8 cellular contexts compared by ENCODE assay signal in genomic region chr12:55188974-55189556, GRCh38. TPM values are rescaled to one million over a fixed set of nuclear protein-coding genes. Genes with fewer than 3 reads are reported as not detected.
DNase-seq lines count a peak whose midpoint lies in the region; ATAC-seq, FAIRE-seq and TF ChIP-seq lines count a peak whose summit lies in the region.

No MANE protein-coding gene starts in this region.

- FAIRE-seq in H54 (lab: Jason Lieb, UNC): peak; percentile 41
- peak; percentile 75 for FAIRE-seq in GM12878 (lab: Jason Lieb, UNC)

- H3K36me3 ChIP-seq in GM12878 (ENCODE audit: control insufficient read depth in 2 of 2, insufficient read depth in 2 of 2, low read length in 1 of 2): no peaks in the 10 kb centered on the region

- peak; percentile 5 to 6 for DNase-seq in stimulated activated CD4-positive, alpha-beta T cell treated with anti-CD3 and anti-CD28 coated beads, Interleukin-12 subunit alpha, Interleukin-12 subunit beta, amount 100 ng/mL, for 24 hours (ENCODE audit: low read depth in 2 of 2)
- no peak for DNase-seq in stimulated activated CD4-positive, alpha-beta T cell treated with anti-CD3 and anti-CD28 coated beads, Interleukin-4, amount 100 ng/mL, for 4 hours
- DNase-seq in H54 (ENCODE audit: insufficient read length, low spot score) (no peak), OCI-M2 (lab: John Stamatoyannopoulos, UW; ENCODE audit: unreplicated experiment) (peak; percentile 18), GM12878 (ENCODE audit: low read depth, low spot score) (peak; percentile 53), iPS-NIHi7 (ENCODE audit: extremely low spot score) (peak; percentile 53)
- DNase-seq in stimulated activated CD4-positive, alpha-beta T cell treated with anti-CD3 and anti-CD28 coated beads, Interleukin-2, amount 100 ng/mL, for 48 hours: peak; percentile 41 to 63

- CTCF ChIA-PET in GM12878 (lab: Yijun Ruan, JAX): interaction anchor here (0.6 to 4.7 kb wide), 10 partner anchors 10 to 606 kb away, joined by 3 to 60 read pairs (median 6); no protein-coding TSS in a partner anchor

- WGBS in GM12878 (ENCODE audit: insufficient coverage, insufficient replicate concordance, low lambda C conversion rate, missing lambda C conversion rate): under 1% methylated on average over 4 of the region's 4 CpGs

- H3K4me3 ChIP-seq in GM12878: no peak overlapping the region

- BruUV-seq in GM12878 (replicated peaks; lab: Mats Ljungman, UMichigan): no TSS peak

- H3K9me3 ChIP-seq in GM12878 (replicated peaks; ENCODE audit: control insufficient read depth, insufficient read depth, low read length): no peaks in the 10 kb centered on the region

- TF ChIP-seq RAD21 in GM12878 (IDR thresholded peaks at IDR 0.05; ENCODE audit: insufficient read depth, low read depth, low read length): peak; percentile 88

- TF ChIP-seq POLR2A in H54 (IDR thresholded peaks at IDR 0.05; ENCODE audit: low read depth, low read length) (no peak), GM12878 (IDR thresholded peaks at IDR 0.05; ENCODE audit: low read depth, low read length) (no peak)

- in situ Hi-C loops in GM12878 (cut with MboI): no loop called here

- H4K20me1 ChIP-seq in GM12878 (ENCODE audit: control insufficient read depth, insufficient read depth): no peaks in the 10 kb centered on the region

- RAD21 ChIA-PET in GM12878 (lab: Charles Lee; ENCODE audit: unreplicated experiment): interaction anchor here (1.0 to 3.0 kb wide), 3 partner anchors 12 to 467 kb away, joined by 3 to 21 read pairs (median 9); no protein-coding TSS in a partner anchor

- H3K4me1 ChIP-seq in GM12878 (ENCODE audit: control insufficient read depth, insufficient read depth, low read length): no peaks in the 10 kb centered on the region

- H3K27me3 ChIP-seq in GM12878 (replicated peaks in 1 of 2; ENCODE audit: control insufficient read depth in 2 of 2, insufficient read depth in 2 of 2, low read length in 1 of 2): no peaks in the 10 kb centered on the region

- SMC1A ChIA-PET in GM12878 (lab: Charles Lee; ENCODE audit: uncharacterized antibody, unreplicated experiment): interaction anchor here (0.6 to 1.4 kb wide), 3 partner anchors 428 to 433 kb away, joined by 3 to 6 read pairs (median 4); no protein-coding TSS in a partner anchor

- no peak overlapping the region for H2AFZ ChIP-seq in GM12878 (ENCODE audit: control insufficient read depth, low read depth, low read length)

- no peak overlapping the region for H3K27ac ChIP-seq in GM12878 (ENCODE audit: control insufficient read depth, insufficient read depth)

- H3K4me2 ChIP-seq in GM12878 (ENCODE audit: control insufficient read depth, insufficient read depth): no peak overlapping the region

- H3K79me2 ChIP-seq in GM12878 (ENCODE audit: control insufficient read depth, insufficient read depth, low read length): no peaks in the 10 kb centered on the region

- intact Hi-C loops in GM12878 (cut with micrococcal nuclease; ENCODE audit: unreplicated experiment): loop anchor here (1.0 kb wide), 2 partner anchors 430 to 467 kb away; no protein-coding TSS in a partner anchor

- TF ChIP-seq CTCF in LNCAP (IDR thresholded peaks at IDR 0.05) (peak; percentile 68), GM12878 (IDR thresholded peaks at IDR 0.05 in 2 of 3, conservative IDR thresholded peaks at IDR 0.05 in 1 of 3; ENCODE audit: control insufficient read depth in 2 of 3, extremely low read depth in 1 of 3, insufficient read depth in 1 of 3, low read depth in 3 of 3, low read length in 3 of 3) (peak; percentile 50 to 68 (median 53); a peak in 5 of 6 replicates)

- POLR2A ChIA-PET in GM12878 (lab: Charles Lee): no interaction called here

- no peak for TF ChIP-seq EP300 in GM12878 (IDR thresholded peaks at IDR 0.05; ENCODE audit: borderline replicate concordance in 1 of 2, control insufficient read depth in 1 of 2, low read depth in 2 of 2, low read length in 2 of 2)

- peak; percentile 92 for ATAC-seq in GM12878

- H3K9ac ChIP-seq in GM12878 (ENCODE audit: control insufficient read depth, insufficient read depth, low read length): no peak overlapping the region

TF ChIP-seq in GM12878, 131 proteins besides CTCF, POLR2A, EP300 and RAD21:
- TF ChIP-seq SMC3 (IDR thresholded peaks at IDR 0.05; ENCODE audit: borderline replicate concordance, low read length) (peak; percentile 91), MXI1 (IDR thresholded peaks at IDR 0.05; ENCODE audit: low read depth, low read length) (no peak)
- TF ChIP-seq, protein P1, sequence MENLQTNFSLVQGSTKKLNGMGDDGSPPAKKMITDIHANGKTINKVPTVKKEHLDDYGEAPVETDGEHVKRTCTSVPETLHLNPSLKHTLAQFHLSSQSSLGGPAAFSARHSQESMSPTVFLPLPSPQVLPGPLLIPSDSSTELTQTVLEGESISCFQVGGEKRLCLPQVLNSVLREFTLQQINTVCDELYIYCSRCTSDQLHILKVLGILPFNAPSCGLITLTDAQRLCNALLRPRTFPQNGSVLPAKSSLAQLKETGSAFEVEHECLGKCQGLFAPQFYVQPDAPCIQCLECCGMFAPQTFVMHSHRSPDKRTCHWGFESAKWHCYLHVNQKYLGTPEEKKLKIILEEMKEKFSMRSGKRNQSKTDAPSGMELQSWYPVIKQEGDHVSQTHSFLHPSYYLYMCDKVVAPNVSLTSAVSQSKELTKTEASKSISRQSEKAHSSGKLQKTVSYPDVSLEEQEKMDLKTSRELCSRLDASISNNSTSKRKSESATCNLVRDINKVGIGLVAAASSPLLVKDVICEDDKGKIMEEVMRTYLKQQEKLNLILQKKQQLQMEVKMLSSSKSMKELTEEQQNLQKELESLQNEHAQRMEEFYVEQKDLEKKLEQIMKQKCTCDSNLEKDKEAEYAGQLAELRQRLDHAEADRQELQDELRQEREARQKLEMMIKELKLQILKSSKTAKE (IDR thresholded peaks at IDR 0.05; ENCODE audit: low read depth, poor library complexity, severe bottlenecking): no peak
TF ChIP-seq in GM12878: peak in this region for 1.

RNA-seq across cellular contexts. Expression of gene OR10A7, which starts 31.8 kb away (rescaled TPM):
- not detected in 2 replicates for total RNA-seq in GM12878 (2013; cell fraction: nucleolus; rRNA removed)
- not detected in 2 replicates for total RNA-seq in GM12878 (2014; rRNA removed)
- not detected in 2 replicates for total RNA-seq in GM12878 (2014; rRNA removed; fragmentation: Illumina TruSeq; extraction: Trizol)
- not detected in 2 replicates for total RNA-seq in GM12878 (2021)
- not detected for polyA plus RNA-seq in GM12878 (2011; ENCODE audit: low read depth)
- polyA plus RNA-seq in GM12878 (2011; rRNA removed): not detected in 2 replicates
- polyA plus RNA-seq in GM12878 (2011; cell fraction: cytosol; rRNA removed): not detected in 2 replicates
- polyA plus RNA-seq in GM12878 (2011; cell fraction: nucleus; rRNA removed): not detected in 2 replicates
- polyA plus RNA-seq in GM12878 (2012): not detected in 2 replicates
- not detected in 2 replicates for polyA plus RNA-seq in GM12878 (2014; fragmentation: Illumina TruSeq; extraction: Trizol)
- not detected for polyA plus RNA-seq in GM12878 (2014; fragmentation: Nextera tagmentation; extraction: Ambion mirVana)
- polyA plus RNA-seq in GM12878 (2014; rRNA removed): not detected in 2 replicates
- polyA plus RNA-seq in GM12878 (2016; fragmentation: Nextera tagmentation; extraction: Ambion mirVana): not detected
- polyA minus RNA-seq in GM12878 (2011; rRNA and poly(A)+ RNA removed): not detected in 2 replicates
- polyA minus RNA-seq in GM12878 (2011; cell fraction: cytosol; rRNA and poly(A)+ RNA removed): not detected in 2 replicates
- not detected in 2 replicates for polyA minus RNA-seq in GM12878 (2011; cell fraction: nucleus; rRNA and poly(A)+ RNA removed)

RNA-seq across cellular contexts. Expression of gene OR6C74, which starts 55.3 kb away (rescaled TPM):
- total RNA-seq in GM12878 (2013; cell fraction: nucleolus; rRNA removed): not detected in 2 replicates
- total RNA-seq in GM12878 (2014; rRNA removed): not detected in 2 replicates
- not detected in 2 replicates for total RNA-seq in GM12878 (2014; rRNA removed; fragmentation: Illumina TruSeq; extraction: Trizol)
- not detected in 2 replicates for total RNA-seq in GM12878 (2021)
- polyA plus RNA-seq in GM12878 (2011; ENCODE audit: low read depth): not detected
- polyA plus RNA-seq in GM12878 (2011; rRNA removed): not detected in 2 replicates
- polyA plus RNA-seq in GM12878 (2011; cell fraction: cytosol; rRNA removed): not detected in 2 replicates
- polyA plus RNA-seq in GM12878 (2011; cell fraction: nucleus; rRNA removed): not detected in 2 replicates
- polyA plus RNA-seq in GM12878 (2012): not detected in 2 replicates
- not detected in 2 replicates for polyA plus RNA-seq in GM12878 (2014; fragmentation: Illumina TruSeq; extraction: Trizol)
- not detected for polyA plus RNA-seq in GM12878 (2014; fragmentation: Nextera tagmentation; extraction: Ambion mirVana)
- polyA plus RNA-seq in GM12878 (2014; rRNA removed): not detected in 2 replicates
- not detected for polyA plus RNA-seq in GM12878 (2016; fragmentation: Nextera tagmentation; extraction: Ambion mirVana)
- not detected in 2 replicates for polyA minus RNA-seq in GM12878 (2011; rRNA and poly(A)+ RNA removed)
- polyA minus RNA-seq in GM12878 (2011; cell fraction: cytosol; rRNA and poly(A)+ RNA removed): not detected in 2 replicates
- not detected in 2 replicates for polyA minus RNA-seq in GM12878 (2011; cell fraction: nucleus; rRNA and poly(A)+ RNA removed)

Comparison
In these comparisons a context has a peak if more than half of its experiments do, and no peak if none do; other contexts are left out.
1. DNase-seq: peak in stimulated activated CD4-positive, alpha-beta T cell treated with anti-CD3 and anti-CD28 coated beads, Interleukin-12 subunit alpha, Interleukin-12 subunit beta, amount 100 ng/mL, for 24 hours (2 of 2), OCI-M2 (single experiment), GM12878 (single experiment), iPS-NIHi7 (single experiment) and stimulated activated CD4-positive, alpha-beta T cell treated with anti-CD3 and anti-CD28 coated beads, Interleukin-2, amount 100 ng/mL, for 48 hours (2 of 2); none in stimulated activated CD4-positive, alpha-beta T cell treated with anti-CD3 and anti-CD28 coated beads, Interleukin-4, amount 100 ng/mL, for 4 hours (0 of 2) and H54 (single experiment).